Comparison of ENCODE assay signal across 8 cellular contexts in genomic region chr19:34364462-34364829, GRCh38. TPM values are rescaled to one million over a fixed set of nuclear protein-coding genes. Genes with fewer than 3 reads are reported as not detected.
DNase-seq lines count a peak whose midpoint lies in the region; ATAC-seq, FAIRE-seq and TF ChIP-seq lines count a peak whose summit lies in the region.

No MANE protein-coding gene starts in this region.

- no peak overlapping the region for H3K56ac ChIP-seq in H1 (replicated peaks; ENCODE audit: insufficient read length, low read depth, low read length)

- H3K27me3 ChIP-seq in NT2/D1 (ENCODE audit: insufficient read depth, insufficient read length) (peaks cover 5% of the 10 kb centered on the region), H1 (replicated peaks in 1 of 4; ENCODE audit: control insufficient read depth in 3 of 4, extremely low read depth in 1 of 4, insufficient read depth in 3 of 4, low read length in 3 of 4) (no peaks in the 10 kb centered on the region), neural progenitor cell (no peaks in the 10 kb centered on the region)

- no peak for TF ChIP-seq POLR2A in H1 (IDR thresholded peaks at IDR 0.05; ENCODE audit: control extremely low read depth in 1 of 2, low read depth in 2 of 2, low read length in 2 of 2)

- peaks cover 37% of the 10 kb centered on the region for H3F3A ChIP-seq in neural progenitor cell (ENCODE audit: low read depth)

- WGBS in H1 (ENCODE audit: extremely low coverage in 1 of 2, insufficient coverage in 1 of 2, insufficient read length in 1 of 2, insufficient replicate concordance in 2 of 2, low coverage in 1 of 2, low lambda C conversion rate in 2 of 2, missing lambda C conversion rate in 1 of 2), 2 experiments: 83% methylated on average over 11 of the region's 11 CpGs; no CpG with 5 or more reads in 1 of the 2 experiments

- TF ChIP-seq CTCF in CD14-positive monocyte (IDR thresholded peaks at IDR 0.05) (no peak), H1 (IDR thresholded peaks at IDR 0.05; ENCODE audit: control extremely low read depth in 1 of 3, insufficient read depth in 1 of 3, low read depth in 1 of 3, low read length in 3 of 3) (no peak), neural progenitor cell (IDR thresholded peaks at IDR 0.05) (no peak)

- H3K4me3 Mint-ChIP-seq in CD14-positive monocyte: peak overlapping the region; percentile 91 to 99
- H3K4me3 Mint-ChIP-seq in neural progenitor cell: peak overlapping the region; percentile 93

- in situ Hi-C loops in G401 (cut with HindIII; ENCODE audit: low sequenced_read_pairs): no loop called here

- H3K4me1 Mint-ChIP-seq in CD14-positive monocyte (peaks cover 39% of the 10 kb centered on the region), neural progenitor cell (peaks cover 35% of the 10 kb centered on the region)

- peaks cover 18 to 24% of the 10 kb centered on the region in 2 donors for H3K36me3 Mint-ChIP-seq in CD14-positive monocyte
- peaks cover 14% of the 10 kb centered on the region for H3K36me3 Mint-ChIP-seq in neural progenitor cell

- no peak overlapping the region for H3K14ac ChIP-seq in H1 (ENCODE audit: insufficient read length)

- H3K27me3 Mint-ChIP-seq in CD14-positive monocyte (ENCODE audit: low read depth in 3 of 3): peaks cover 0 to 2% (median 2%) of the 10 kb centered on the region in 3 donors
- H3K27me3 Mint-ChIP-seq in neural progenitor cell (ENCODE audit: insufficient read depth, low read depth): peaks cover 12% of the 10 kb centered on the region

- no peaks in the 10 kb centered on the region for H3K9me3 Mint-ChIP-seq in CD14-positive monocyte
- H3K9me3 Mint-ChIP-seq in neural progenitor cell: no peaks in the 10 kb centered on the region

- no peak overlapping the region for H2BK15ac ChIP-seq in H1 (ENCODE audit: low read length)

- H3K23me2 ChIP-seq in H1 (ENCODE audit: low read depth, low read length): peaks cover 9% of the 10 kb centered on the region; the same call in 1 of the 2 replicates

- no peak overlapping the region for H3K23ac ChIP-seq in H1 (ENCODE audit: insufficient read length)

- H4K5ac ChIP-seq in H1 (ENCODE audit: insufficient read length, low read depth, low read length): peak overlapping the region; percentile 11

- H4K20me1 ChIP-seq in H1 (replicated peaks in 1 of 2; ENCODE audit: control insufficient read depth in 1 of 2, insufficient read depth in 2 of 2, low read length in 2 of 2) (peaks cover 7 to 17% of the 10 kb centered on the region in 2 experiments), neural progenitor cell (ENCODE audit: low read depth) (peaks cover 14% of the 10 kb centered on the region)

- H2AFZ ChIP-seq in H1 (ENCODE audit: low read length): peak overlapping the region; percentile 97
- peak overlapping the region; percentile 80 for H2AFZ ChIP-seq in neural progenitor cell (replicated peaks)

- H3K4me3 ChIP-seq in NT2/D1 (ENCODE audit: insufficient read length, low read depth) (peak overlapping the region; percentile 36), H1 (ENCODE audit: extremely low read depth in 1 of 4, insufficient read depth in 2 of 4, low read depth in 3 of 4, low read length in 4 of 4) (peak overlapping the region; percentile 43 to 99 (median 62); a peak in 7 of 8 replicates), neural progenitor cell (peak overlapping the region; percentile 100)

- H3K9me3 ChIP-seq in NT2/D1 (ENCODE audit: insufficient read depth, low read length): no peaks in the 10 kb centered on the region
- H3K9me3 ChIP-seq in H1 (ENCODE audit: insufficient read depth in 2 of 2, low read depth in 1 of 2, low read length in 1 of 2): no peaks in the 10 kb centered on the region
- H3K9me3 ChIP-seq in neural progenitor cell (ENCODE audit: low read depth): no peaks in the 10 kb centered on the region

- H4K91ac ChIP-seq in H1 (replicated peaks; ENCODE audit: insufficient read length, low read length): no peak overlapping the region

- H3K4ac ChIP-seq in H1 (replicated peaks; ENCODE audit: insufficient read length, low read depth, low read length): no peak overlapping the region

- no peak overlapping the region for H3K27ac ChIP-seq in H1 (ENCODE audit: low read depth, low read length)
- no peak overlapping the region for H3K27ac ChIP-seq in neural progenitor cell

- H3K18ac ChIP-seq in H1 (ENCODE audit: extremely low read depth, low read length): no peak overlapping the region

- H3K9ac ChIP-seq in NT2/D1 (ENCODE audit: insufficient read length, low read depth) (no peak overlapping the region), H1 (replicated peaks in 1 of 4; ENCODE audit: extremely low read depth in 1 of 4, low read depth in 3 of 4, low read length in 3 of 4) (no peak overlapping the region), neural progenitor cell (no peak overlapping the region)

- ATAC-seq in HG03442 (IDR thresholded peaks at IDR 0.05; ENCODE audit: unreplicated experiment): no peak

- CTCF ChIA-PET in H1 (lab: Charles Lee; ENCODE audit: partially characterized antibody): interaction anchor here (0.9 to 1.3 kb wide), 3 partner anchors 11 to 32 kb away, joined by 3 read pairs; no protein-coding TSS in a partner anchor

- no peak overlapping the region; the same call in 1 of the 2 replicates for H2BK5ac ChIP-seq in H1 (ENCODE audit: low read depth, low read length)

- TF ChIP-seq EP300 in H1 (IDR thresholded peaks at IDR 0.05; ENCODE audit: borderline replicate concordance in 1 of 2, low read depth in 2 of 2, low read length in 2 of 2): no peak

- H3K79me2 ChIP-seq in H1 (ENCODE audit: control insufficient read depth in 1 of 2, insufficient read depth in 2 of 2, low read length in 2 of 2) (peaks cover 2 to 25% of the 10 kb centered on the region in 2 experiments; a peak in 3 of 4 replicates), neural progenitor cell (ENCODE audit: low read depth) (peaks cover 19% of the 10 kb centered on the region)

- peak overlapping the region in 3 of 7 donors; percentile 33 to 82 (median 80) for H3K27ac Mint-ChIP-seq in CD14-positive monocyte
- no peak overlapping the region for H3K27ac Mint-ChIP-seq in neural progenitor cell

- peaks cover 19% of the 10 kb centered on the region for H3K79me1 ChIP-seq in H1 (ENCODE audit: low read depth, low read length)

- peak overlapping the region; percentile 72; the same call in 1 of the 2 replicates for H4K8ac ChIP-seq in H1 (ENCODE audit: extremely low read depth, insufficient read depth, low read length)

- no peaks in the 10 kb centered on the region for H3K4me1 ChIP-seq in NT2/D1 (ENCODE audit: insufficient read depth, insufficient read length)
- H3K4me1 ChIP-seq in H1 (replicated peaks in 1 of 4; ENCODE audit: control insufficient read depth in 3 of 4, insufficient read depth in 4 of 4, low read length in 3 of 4): peaks cover 3 to 15% (median 8%) of the 10 kb centered on the region in 4 experiments; a peak in 6 of 7 replicates
- H3K4me1 ChIP-seq in neural progenitor cell: peaks cover 14% of the 10 kb centered on the region

- POLR2A ChIA-PET in H1 (lab: Charles Lee; ENCODE audit: partially characterized antibody): interaction anchor here (1.3 to 2.3 kb wide), 5 partner anchors 8 to 118 kb away, joined by 3 to 12 read pairs (median 4); partner anchors contain the start of gene WTIP

- no peak for DNase-seq in CD14-positive monocyte (ENCODE audit: low spot score)
- no peak for DNase-seq in NT2/D1 (ENCODE audit: low read depth, low spot score)
- DNase-seq in H1 (ENCODE audit: low read depth in 1 of 2, low spot score in 2 of 2): no peak
- DNase-seq in neural progenitor cell (ENCODE audit: low spot score): no peak
- no peak for DNase-seq in SHP77 treated with DMSO at 0.1 percent for 48 hours (lab: John Stamatoyannopoulos, UW)
- no peak for DNase-seq in G401 (ENCODE audit: low spot score)
- DNase-seq in NCI-H1694 treated with DMSO at 0.1 percent for 48 hours (lab: John Stamatoyannopoulos, UW): no peak

- FAIRE-seq in H1 (lab: Jason Lieb, UNC): no peak

- H2AK5ac ChIP-seq in H1 (ENCODE audit: low read depth, low read length): no peak overlapping the region; the same call in 1 of the 2 replicates

- H3K36me3 ChIP-seq in NT2/D1 (ENCODE audit: insufficient read depth, insufficient read length, low read length) (peaks cover 33% of the 10 kb centered on the region), H1 (ENCODE audit: control insufficient read depth in 2 of 4, insufficient read depth in 4 of 4, low read length in 3 of 4) (peaks cover 13 to 26% (median 18%) of the 10 kb centered on the region in 4 experiments), neural progenitor cell (peaks cover 4% of the 10 kb centered on the region)

- H2BK120ac ChIP-seq in H1 (replicated peaks; ENCODE audit: low read depth, low read length): no peak overlapping the region

- H3K4me2 ChIP-seq in H1 (ENCODE audit: insufficient read depth in 1 of 2, low read depth in 2 of 2, low read length in 2 of 2) (peak overlapping the region; percentile 64 to 85), neural progenitor cell (peak overlapping the region; percentile 79)

- TF ChIP-seq RAD21 in H1 (IDR thresholded peaks at IDR 0.05 in 1 of 2, conservative IDR thresholded peaks at IDR 0.05 in 1 of 2; ENCODE audit: low read depth in 2 of 2, low read length in 2 of 2): no peak

- intact Hi-C loops in CD14-positive monocyte (cut with micrococcal nuclease): no loop called here

- H2BK20ac ChIP-seq in H1 (ENCODE audit: low read length): no peak overlapping the region

- H2BK12ac ChIP-seq in H1 (ENCODE audit: low read depth, low read length): no peak overlapping the region

RNA-seq across cellular contexts. Expression of gene GPI, which starts 0.6 kb away (rescaled TPM):
- polyA plus RNA-seq in CD14-positive monocyte (100 to 1,000 TPM in 1 of 2 donors, 10 to 100 TPM in 1; 81.2 to 107 TPM), H1 (2011; rRNA removed) (171 and 240 TPM in 2 replicates)
- 360 and 370 TPM in 2 replicates for total RNA-seq in H1 (2021; fragmentation: NEBNext Ultra II Directional; extraction: Animal tissue kit (Norgen Biotek cat#: 25700))
- polyA plus RNA-seq in H1 (2011; cell fraction: cytosol; rRNA removed): 153 TPM
- 211 TPM for polyA plus RNA-seq in H1 (2011; cell fraction: nucleus; rRNA removed)
- 270 to 336 TPM (median 308 TPM) in 4 replicates for polyA plus RNA-seq in H1 (2012, experiment 1 of 2)
- polyA plus RNA-seq in H1 (2012, experiment 2 of 2): 324 TPM
- polyA plus RNA-seq in H1 (2013, experiment 1 of 2): 133 TPM
- polyA plus RNA-seq in H1 (2013, experiment 2 of 2): 132 TPM
- polyA minus RNA-seq in H1 (2011; rRNA and poly(A)+ RNA removed): 290 and 318 TPM in 2 replicates
- 192 TPM for polyA minus RNA-seq in H1 (2011; cell fraction: cytosol; rRNA and poly(A)+ RNA removed)
- polyA minus RNA-seq in H1 (2011; cell fraction: nucleus; rRNA and poly(A)+ RNA removed): 114 TPM
- 109 and 224 TPM in 2 replicates for total RNA-seq in neural progenitor cell (ENCODE audit: low replicate concordance)
- total RNA-seq in G401 (2014; rRNA removed; shearing (Covaris generic)): 216 TPM in 2 replicates

RNA-seq across cellular contexts. Expression of gene PDCD2L, which starts 39.8 kb away (rescaled TPM):
- polyA plus RNA-seq in CD14-positive monocyte: 1 to 10 TPM; 4.9 to 5.0 TPM
- 50.8 and 51.5 TPM in 2 replicates for total RNA-seq in H1 (2021; fragmentation: NEBNext Ultra II Directional; extraction: Animal tissue kit (Norgen Biotek cat#: 25700))
- polyA plus RNA-seq in H1 (2011; rRNA removed): 78.1 and 80.2 TPM in 2 replicates
- 72.4 TPM for polyA plus RNA-seq in H1 (2011; cell fraction: cytosol; rRNA removed)
- 47.8 TPM for polyA plus RNA-seq in H1 (2011; cell fraction: nucleus; rRNA removed)
- 42.0 to 65.0 TPM (median 44.8 TPM) in 4 replicates for polyA plus RNA-seq in H1 (2012, experiment 1 of 2)
- 59.2 TPM for polyA plus RNA-seq in H1 (2012, experiment 2 of 2)
- 57.3 TPM for polyA plus RNA-seq in H1 (2013, experiment 1 of 2)
- polyA plus RNA-seq in H1 (2013, experiment 2 of 2): 59.1 TPM
- polyA minus RNA-seq in H1 (2011; rRNA and poly(A)+ RNA removed): 35.2 and 56.0 TPM in 2 replicates
- 19.8 TPM for polyA minus RNA-seq in H1 (2011; cell fraction: cytosol; rRNA and poly(A)+ RNA removed)
- polyA minus RNA-seq in H1 (2011; cell fraction: nucleus; rRNA and poly(A)+ RNA removed): 22.6 TPM
- 15.2 and 26.9 TPM in 2 replicates for total RNA-seq in neural progenitor cell (ENCODE audit: low replicate concordance)
- total RNA-seq in G401 (2014; rRNA removed; shearing (Covaris generic)): 33.5 and 40.5 TPM in 2 replicates

Comparison
In these comparisons a context has a peak if more than half of its experiments do, and no peak if none do; other contexts are left out.
1. H3K4me3 ChIP-seq: peak in every context shown above with its lines; median percentile 100 in neural progenitor cell; 62 in H1; 36 in NT2/D1.